18 cellular contexts compared by ENCODE assay signal in the genomic region with DNA sequence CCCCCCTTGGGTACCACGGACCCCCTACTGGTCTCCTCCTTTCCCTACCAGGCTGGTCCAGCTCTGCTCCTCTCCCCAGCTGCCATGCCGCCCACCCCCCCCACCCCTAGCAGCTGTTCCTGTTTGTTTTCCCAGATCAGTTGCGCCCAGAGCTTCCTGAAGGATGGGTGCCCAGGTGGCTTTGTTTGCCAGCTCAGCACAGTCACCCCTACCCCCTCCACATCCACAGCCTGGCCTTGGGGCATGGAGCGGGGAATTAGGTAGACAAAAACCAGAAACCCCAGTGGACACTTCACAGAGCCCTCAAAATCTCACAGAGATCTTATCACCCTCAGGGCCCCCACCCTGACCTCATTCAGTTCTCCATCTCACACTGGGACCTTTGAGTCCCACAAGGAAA. TPM values are rescaled to one million over a fixed set of nuclear protein-coding genes. Genes with fewer than 3 reads are reported as not detected.
DNase-seq lines count a peak whose midpoint lies in the region; ATAC-seq, FAIRE-seq and TF ChIP-seq lines count a peak whose summit lies in the region.
"Had no signal": no experiment of that assay in that cellular context is flagged by ENCODE, and none has a peak within 500 bp of the region (broad histone marks: within the 10 kb centered on the region; RNA-seq: fewer than 3 reads in every experiment).

No MANE protein-coding gene starts in this region.

- H3K4me1 Mint-ChIP-seq in activated CD4-positive, alpha-beta T cell treated with anti-CD3 and anti-CD28 coated beads, Interleukin-2, amount 10 ng/mL, durations not matched to agents 7 days and 5 days = peaks cover 2% of the 10 kb centered on the region

- FAIRE-seq in pancreas (lab: Jason Lieb, UNC) = no peak
- FAIRE-seq: G401.6 had no signal

- WGBS in pancreas, 2 donors = 10 to 24% methylated on average over 4 of the region's 4 CpGs
- 40 to 74% methylated on average over 2 to 3 of the region's 4 CpGs for WGBS in lower leg skin, 2 donors

- intact Hi-C loops in pancreas (cut with DNase I) (no loop called here), lower leg skin (cut with DNase I; ENCODE audit: low total_unique reads) (no loop called here)

- DNase-seq in DMS79 treated with DMSO at 0.1 percent for 48 hours (lab: John Stamatoyannopoulos, UW) = peak; percentile 44
- peak; percentile 59 for DNase-seq in NCI-H2107 (lab: John Stamatoyannopoulos, UW)
- peak; percentile 65 for DNase-seq in SHP77 treated with DMSO at 0.1 percent for 48 hours (lab: John Stamatoyannopoulos, UW)
- DNase-seq in pancreas = peak in 4 of 6 donors; percentile 77 to 81 (median 78)
- DNase-seq in lower leg skin (ENCODE audit: low spot score in 2 of 2) = no peak
- DNase-seq in activated CD4-positive, alpha-beta T cell treated with anti-CD3 and anti-CD28 coated beads, Interleukin-2, amount 10 ng/mL, durations not matched to agents 7 days and 5 days = no peak
- DNase-seq in HEK293T (ENCODE audit: extremely low spot score) = no peak
- no peak for DNase-seq in cerebellar cortex (ENCODE audit: low spot score)
- DNase-seq: activated CD4-positive, alpha-beta memory T cell treated with anti-CD3 and anti-CD28 coated beads for 36 hours; amniotic stem cell; left ventricle myocardium superior; stimulated activated CD4-positive, alpha-beta T cell treated with anti-CD3 and anti-CD28 coated beads, Interleukin-4, amount 100 ng/mL, for 4 hours had no signal

- POLR2A ChIA-PET in activated CD4-positive, alpha-beta T cell treated with anti-CD3 and anti-CD28 coated beads, Interleukin-2, amount 10 ng/mL, durations not matched to agents 7 days and 5 days (lab: Charles Lee) = no interaction called here
- POLR2A ChIA-PET in HEK293T (lab: Yijun Ruan, JAX) = no interaction called here

- CTCF ChIA-PET in activated CD4-positive, alpha-beta T cell treated with anti-CD3 and anti-CD28 coated beads, Interleukin-2, amount 10 ng/mL, durations not matched to agents 7 days and 5 days (lab: Charles Lee) = interaction anchor here (1.2 to 3.2 kb wide), 5 partner anchors 15 to 298 kb away, joined by 3 to 16 read pairs (median 5); no protein-coding TSS in a partner anchor
- CTCF ChIA-PET in HEK293T (lab: Yijun Ruan, JAX) = interaction anchor here (0.9 to 2.7 kb wide), 3 partner anchors 14 to 136 kb away, joined by 3 to 6 read pairs (median 3); no protein-coding TSS in a partner anchor

- H3K27ac ChIP-seq in pancreas = peak overlapping the region; percentile 82 to 90 (median 86)
- H3K27ac ChIP-seq: BLaER1, esophagus muscularis mucosa had no signal

- no peaks in the 10 kb centered on the region for H3K9me3 ChIP-seq in pancreas
- H3K9me3 ChIP-seq: BLaER1, esophagus muscularis mucosa had no signal

- no peaks in the 10 kb centered on the region for H3K36me3 Mint-ChIP-seq in activated CD4-positive, alpha-beta T cell treated with anti-CD3 and anti-CD28 coated beads, Interleukin-2, amount 10 ng/mL, durations not matched to agents 7 days and 5 days (ENCODE audit: low read depth)
- H3K36me3 Mint-ChIP-seq: activated CD4-positive, alpha-beta memory T cell treated with anti-CD3 and anti-CD28 coated beads for 36 hours; stimulated activated memory B cell treated with anti-CD40 and anti-IgM and Interleukin-4, amounts not matched to agents 10 μg/mL and 1 μg/mL and 100 μg/mL, for 72 hours had no signal

- H3K36me3 ChIP-seq in pancreas = no peaks in the 10 kb centered on the region
- H3K36me3 ChIP-seq: BLaER1, esophagus muscularis mucosa had no signal

- H3K27me3 ChIP-seq in pancreas = peaks cover 0 to 9% (median 0%) of the 10 kb centered on the region in 4 donors

- TF ChIP-seq POLR2A in lower leg skin (IDR thresholded peaks at IDR 0.05) = no peak

- TF ChIP-seq CTCF in pancreas (IDR thresholded peaks at IDR 0.05) = no peak
- no peak for TF ChIP-seq CTCF in lower leg skin (IDR thresholded peaks at IDR 0.05)

- H3K27ac Mint-ChIP-seq in activated CD4-positive, alpha-beta T cell treated with anti-CD3 and anti-CD28 coated beads, Interleukin-2, amount 10 ng/mL, durations not matched to agents 7 days and 5 days = no peak overlapping the region
- H3K27ac Mint-ChIP-seq: activated CD4-positive, alpha-beta memory T cell treated with anti-CD3 and anti-CD28 coated beads for 36 hours; stimulated activated memory B cell treated with anti-CD40 and anti-IgM and Interleukin-4, amounts not matched to agents 10 μg/mL and 1 μg/mL and 100 μg/mL, for 72 hours had no signal

- peaks cover 73% of the 10 kb centered on the region for H3K27me3 Mint-ChIP-seq in activated CD4-positive, alpha-beta T cell treated with anti-CD3 and anti-CD28 coated beads, Interleukin-2, amount 10 ng/mL, durations not matched to agents 7 days and 5 days

- H3K9me3 Mint-ChIP-seq in activated CD4-positive, alpha-beta T cell treated with anti-CD3 and anti-CD28 coated beads, Interleukin-2, amount 10 ng/mL, durations not matched to agents 7 days and 5 days = no peaks in the 10 kb centered on the region
- H3K9me3 Mint-ChIP-seq: activated CD4-positive, alpha-beta memory T cell treated with anti-CD3 and anti-CD28 coated beads for 36 hours; stimulated activated memory B cell treated with anti-CD40 and anti-IgM and Interleukin-4, amounts not matched to agents 10 μg/mL and 1 μg/mL and 100 μg/mL, for 72 hours had no signal

- H3K4me3 ChIP-seq in pancreas (peak overlapping the region in 3 of 4 donors; percentile 23 to 46 (median 37)), lower leg skin (ENCODE audit: low read depth, poor library complexity, severe bottlenecking) (no peak overlapping the region)
- H3K4me3 ChIP-seq: BLaER1 had no signal

- peak; percentile 28 to 36 (median 34) for ATAC-seq in pancreas

- H3K4me1 ChIP-seq in pancreas = peaks cover 10 to 30% (median 19%) of the 10 kb centered on the region in 3 donors

- no peak overlapping the region for H3K4me3 Mint-ChIP-seq in activated CD4-positive, alpha-beta T cell treated with anti-CD3 and anti-CD28 coated beads, Interleukin-2, amount 10 ng/mL, durations not matched to agents 7 days and 5 days
- H3K4me3 Mint-ChIP-seq: activated CD4-positive, alpha-beta memory T cell treated with anti-CD3 and anti-CD28 coated beads for 36 hours had no signal

TF ChIP-seq in HEK293T, 16 proteins besides CTCF, POLR2A, EP300 and RAD21:
- TF ChIP-seq, protein P1, sequence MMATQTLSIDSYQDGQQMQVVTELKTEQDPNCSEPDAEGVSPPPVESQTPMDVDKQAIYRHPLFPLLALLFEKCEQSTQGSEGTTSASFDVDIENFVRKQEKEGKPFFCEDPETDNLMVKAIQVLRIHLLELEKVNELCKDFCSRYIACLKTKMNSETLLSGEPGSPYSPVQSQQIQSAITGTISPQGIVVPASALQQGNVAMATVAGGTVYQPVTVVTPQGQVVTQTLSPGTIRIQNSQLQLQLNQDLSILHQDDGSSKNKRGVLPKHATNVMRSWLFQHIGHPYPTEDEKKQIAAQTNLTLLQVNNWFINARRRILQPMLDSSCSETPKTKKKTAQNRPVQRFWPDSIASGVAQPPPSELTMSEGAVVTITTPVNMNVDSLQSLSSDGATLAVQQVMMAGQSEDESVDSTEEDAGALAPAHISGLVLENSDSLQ (IDR thresholded peaks at IDR 0.05) = no peak

RNA-seq across cellular contexts. Expression of a gene that starts 3.7 kb away (rescaled TPM):
- 10 to 100 TPM in 2 of 6 donors, 1 to 10 TPM in 4; 3.7 to 29.6 (median 7.4) TPM for total RNA-seq in pancreas
- polyA plus RNA-seq in pancreas = 100 to 1,000 TPM in 1 of 2 donors, 10 to 100 TPM in 1; 66.3 to 314 TPM
- not detected for total RNA-seq in lower leg skin
- total RNA-seq in activated CD4-positive, alpha-beta T cell treated with anti-CD3 and anti-CD28 coated beads, Interleukin-2, amount 10 ng/mL, durations not matched to agents 7 days and 5 days = not detected
- total RNA-seq: activated CD4-positive, alpha-beta memory T cell treated with anti-CD3 and anti-CD28 coated beads for 36 hours; esophagus muscularis mucosa; left ventricle myocardium superior; sciatic nerve had no signal
- polyA plus RNA-seq: neural cell had no signal

RNA-seq across cellular contexts. Expression of a gene that starts 12.0 kb away (rescaled TPM):
- total RNA-seq in pancreas = 1 to 10 TPM in 2 of 6 donors, under 1 TPM in 4; 0.35 to 3.1 (median 0.72) TPM
- 10 to 100 TPM in 1 of 2 donors, 1 to 10 TPM in 1; 3.9 to 32.6 TPM for polyA plus RNA-seq in pancreas
- not detected for total RNA-seq in lower leg skin
- not detected for total RNA-seq in activated CD4-positive, alpha-beta T cell treated with anti-CD3 and anti-CD28 coated beads, Interleukin-2, amount 10 ng/mL, durations not matched to agents 7 days and 5 days
- total RNA-seq: activated CD4-positive, alpha-beta memory T cell treated with anti-CD3 and anti-CD28 coated beads for 36 hours; esophagus muscularis mucosa; left ventricle myocardium superior; sciatic nerve had no signal
- polyA plus RNA-seq: neural cell had no signal

RNA-seq across cellular contexts. Expression of a gene that starts 37.5 kb away (rescaled TPM):
- total RNA-seq in pancreas = 1 to 10 TPM in 2 of 6 donors, under 1 TPM in 4; 0.19 to 1.7 (median 0.65) TPM
- polyA plus RNA-seq in pancreas = 1 to 10 TPM; 4.2 to 8.6 TPM
- not detected for total RNA-seq in lower leg skin
- not detected for total RNA-seq in activated CD4-positive, alpha-beta T cell treated with anti-CD3 and anti-CD28 coated beads, Interleukin-2, amount 10 ng/mL, durations not matched to agents 7 days and 5 days
- total RNA-seq: activated CD4-positive, alpha-beta memory T cell treated with anti-CD3 and anti-CD28 coated beads for 36 hours; left ventricle myocardium superior; sciatic nerve had no signal

RNA-seq across cellular contexts. Expression of a gene that starts 44.4 kb away (rescaled TPM):
- total RNA-seq in pancreas = under 1 TPM; 0.06 to 0.22 (median 0.12) TPM
- polyA plus RNA-seq in pancreas = under 1 TPM; 0.19 to 0.38 TPM
- not detected for total RNA-seq in lower leg skin
- not detected for total RNA-seq in activated CD4-positive, alpha-beta T cell treated with anti-CD3 and anti-CD28 coated beads, Interleukin-2, amount 10 ng/mL, durations not matched to agents 7 days and 5 days
- total RNA-seq: activated CD4-positive, alpha-beta memory T cell treated with anti-CD3 and anti-CD28 coated beads for 36 hours; esophagus muscularis mucosa; left ventricle myocardium superior had no signal

Comparison
In these comparisons a context has a peak if more than half of its experiments do, and no peak if none do; other contexts are left out.
1. DNase-seq: peak in DMS79 treated with DMSO at 0.1 percent for 48 hours (single experiment), NCI-H2107 (single experiment), SHP77 treated with DMSO at 0.1 percent for 48 hours (single experiment) and pancreas (4 of 6); none in lower leg skin (0 of 2), activated CD4-positive, alpha-beta T cell treated with anti-CD3 and anti-CD28 coated beads, Interleukin-2, amount 10 ng/mL, durations not matched to agents 7 days and 5 days (single experiment), HEK293T (single experiment) and cerebellar cortex (single experiment).
2. RNA of a gene that starts 3.7 kb away (total RNA-seq): 3.7 to 29.6 TPM in pancreas; not detected in lower leg skin and not detected in activated CD4-positive, alpha-beta T cell treated with anti-CD3 and anti-CD28 coated beads, Interleukin-2, amount 10 ng/mL, durations not matched to agents 7 days and 5 days; every median in the first group is over 4 times any median in the second.